In genomic region chr4:75939890-75940691, GRCh38 we compare ENCODE assay signal across 1 cellular context.
TF ChIP-seq lines count a peak whose summit lies in the region.

No MANE protein-coding gene starts in this region.

TF ChIP-seq in SK-N-SH, 30 proteins besides CTCF, POLR2A, EP300 and RAD21 (continued from another document):
- TF ChIP-seq IRF3 (IDR thresholded peaks at IDR 0.05; ENCODE audit: low read depth, low read length) = no peak
- TF ChIP-seq RFX5 (IDR thresholded peaks at IDR 0.05; ENCODE audit: low read length) = no peak
- TF ChIP-seq, protein P1, sequence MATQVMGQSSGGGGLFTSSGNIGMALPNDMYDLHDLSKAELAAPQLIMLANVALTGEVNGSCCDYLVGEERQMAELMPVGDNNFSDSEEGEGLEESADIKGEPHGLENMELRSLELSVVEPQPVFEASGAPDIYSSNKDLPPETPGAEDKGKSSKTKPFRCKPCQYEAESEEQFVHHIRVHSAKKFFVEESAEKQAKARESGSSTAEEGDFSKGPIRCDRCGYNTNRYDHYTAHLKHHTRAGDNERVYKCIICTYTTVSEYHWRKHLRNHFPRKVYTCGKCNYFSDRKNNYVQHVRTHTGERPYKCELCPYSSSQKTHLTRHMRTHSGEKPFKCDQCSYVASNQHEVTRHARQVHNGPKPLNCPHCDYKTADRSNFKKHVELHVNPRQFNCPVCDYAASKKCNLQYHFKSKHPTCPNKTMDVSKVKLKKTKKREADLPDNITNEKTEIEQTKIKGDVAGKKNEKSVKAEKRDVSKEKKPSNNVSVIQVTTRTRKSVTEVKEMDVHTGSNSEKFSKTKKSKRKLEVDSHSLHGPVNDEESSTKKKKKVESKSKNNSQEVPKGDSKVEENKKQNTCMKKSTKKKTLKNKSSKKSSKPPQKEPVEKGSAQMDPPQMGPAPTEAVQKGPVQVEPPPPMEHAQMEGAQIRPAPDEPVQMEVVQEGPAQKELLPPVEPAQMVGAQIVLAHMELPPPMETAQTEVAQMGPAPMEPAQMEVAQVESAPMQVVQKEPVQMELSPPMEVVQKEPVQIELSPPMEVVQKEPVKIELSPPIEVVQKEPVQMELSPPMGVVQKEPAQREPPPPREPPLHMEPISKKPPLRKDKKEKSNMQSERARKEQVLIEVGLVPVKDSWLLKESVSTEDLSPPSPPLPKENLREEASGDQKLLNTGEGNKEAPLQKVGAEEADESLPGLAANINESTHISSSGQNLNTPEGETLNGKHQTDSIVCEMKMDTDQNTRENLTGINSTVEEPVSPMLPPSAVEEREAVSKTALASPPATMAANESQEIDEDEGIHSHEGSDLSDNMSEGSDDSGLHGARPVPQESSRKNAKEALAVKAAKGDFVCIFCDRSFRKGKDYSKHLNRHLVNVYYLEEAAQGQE (IDR thresholded peaks at IDR 0.05; ENCODE audit: low read depth, low read length) = no peak
